25 cellular contexts compared by ENCODE assay signal in genomic region chr7:157827863-157828160, GRCh38.
"Had no signal": no experiment of that assay in that cellular context is flagged by ENCODE, and none has a peak within 500 bp of the region (broad histone marks: within the 10 kb centered on the region; RNA-seq: fewer than 3 reads in every experiment).

No MANE protein-coding gene starts in this region.

- H3K9me3 ChIP-seq: colonic mucosa, gastrocnemius medialis, left lung, mucosa of descending colon, psoas muscle, sigmoid colon, thoracic aorta, upper lobe of left lung, uterus had no signal

- H3K9me3 Mint-ChIP-seq: dendritic cell treated with granulocyte-macrophage colony-stimulating factor and Interleukin-4, amounts not matched to agents 40 ng/mL and 50 ng/mL, for 4 days; endodermal cell; mesothelial cell of epicardium; naive B cell; nephron; neural progenitor cell; stimulated activated memory B cell treated with anti-CD40 and anti-IgM and Interleukin-4, amounts not matched to agents 10 μg/mL and 1 μg/mL and 100 μg/mL, for 72 hours had no signal

- H3K27ac ChIP-seq: colonic mucosa, epithelial cell of prostate, gastrocnemius medialis, left lung, neural progenitor cell, psoas muscle, sigmoid colon, thoracic aorta, tibial nerve, upper lobe of left lung, uterus had no signal

- DNase-seq: colonic mucosa; effector CD8-positive, alpha-beta T cell; endodermal cell; foreskin fibroblast; gastrocnemius medialis; mesenchymal stem cell; mucosa of descending colon; naive B cell; nucleus accumbens; psoas muscle; right cardiac atrium; sigmoid colon; upper lobe of left lung; uterus had no signal

- H3K4me3 ChIP-seq: colonic mucosa, gastrocnemius medialis, left lung, mucosa of descending colon, neural progenitor cell, psoas muscle, sigmoid colon, thoracic aorta, tibial nerve, upper lobe of left lung, uterus had no signal

- H3K4me1 Mint-ChIP-seq: endodermal cell; mesothelial cell of epicardium; naive B cell; nephron; stimulated activated memory B cell treated with anti-CD40 and anti-IgM and Interleukin-4, amounts not matched to agents 10 μg/mL and 1 μg/mL and 100 μg/mL, for 72 hours had no signal

- H3K27ac Mint-ChIP-seq: dendritic cell treated with granulocyte-macrophage colony-stimulating factor and Interleukin-4, amounts not matched to agents 40 ng/mL and 50 ng/mL, for 4 days; endodermal cell; mesothelial cell of epicardium; naive B cell; nephron; neural progenitor cell; stimulated activated memory B cell treated with anti-CD40 and anti-IgM and Interleukin-4, amounts not matched to agents 10 μg/mL and 1 μg/mL and 100 μg/mL, for 72 hours had no signal

- H3K27me3 ChIP-seq: colonic mucosa, gastrocnemius medialis, neural progenitor cell, sigmoid colon, tibial nerve, upper lobe of left lung, uterus had no signal

- H3K4me1 ChIP-seq: colonic mucosa, gastrocnemius medialis, left lung, neural progenitor cell, psoas muscle, sigmoid colon, tibial nerve, upper lobe of left lung, uterus had no signal

- H3K36me3 ChIP-seq: colonic mucosa, gastrocnemius medialis, left lung, neural progenitor cell, sigmoid colon, thoracic aorta, tibial nerve, upper lobe of left lung, uterus had no signal

- H3K36me3 Mint-ChIP-seq: mesothelial cell of epicardium; naive B cell; neural progenitor cell; stimulated activated memory B cell treated with anti-CD40 and anti-IgM and Interleukin-4, amounts not matched to agents 10 μg/mL and 1 μg/mL and 100 μg/mL, for 72 hours had no signal

- H3K4me3 Mint-ChIP-seq: dendritic cell treated with granulocyte-macrophage colony-stimulating factor and Interleukin-4, amounts not matched to agents 40 ng/mL and 50 ng/mL, for 4 days; endodermal cell; mesothelial cell of epicardium; naive B cell; nephron; neural progenitor cell; stimulated activated memory B cell treated with anti-CD40 and anti-IgM and Interleukin-4, amounts not matched to agents 10 μg/mL and 1 μg/mL and 100 μg/mL, for 72 hours had no signal

- H3K9ac ChIP-seq: neural progenitor cell had no signal

- ATAC-seq: esophagus mucosa; gastrocnemius medialis; left lung; mucosa of descending colon; psoas muscle; right cardiac atrium; stimulated activated memory B cell treated with anti-CD40 and anti-IgM and Interleukin-4, amounts not matched to agents 10 μg/mL and 1 μg/mL and 100 μg/mL, for 72 hours; stimulated activated naive CD8-positive, alpha-beta T cell treated with anti-CD3 and anti-CD28 coated beads, Interleukin-15, Interleukin-2, amounts not matched to agents 100 U/mL and 50 U/mL, for 24 hours had no signal

- H3K27me3 Mint-ChIP-seq: naive B cell; stimulated activated memory B cell treated with anti-CD40 and anti-IgM and Interleukin-4, amounts not matched to agents 10 μg/mL and 1 μg/mL and 100 μg/mL, for 72 hours had no signal
